Comparison of ENCODE assay signal across 8 cellular contexts in genomic region chr22:35430897-35431322, GRCh38.
DNase-seq lines count a peak whose midpoint lies in the region; ATAC-seq lines count a peak whose summit lies in the region.

No MANE protein-coding gene starts in this region.

- H3K36me3 ChIP-seq in effector memory CD4-positive, alpha-beta T cell (ENCODE audit: control insufficient read depth, insufficient read depth, low read length), result no peaks in the 10 kb centered on the region

- ATAC-seq in memory B cell (ENCODE audit: low read depth) (peak; percentile 85), GM19467 (IDR thresholded peaks at IDR 0.05; ENCODE audit: unreplicated experiment) (no peak)

- H3K9me3 Mint-ChIP-seq in memory B cell, result no peaks in the 10 kb centered on the region

- H3K36me3 Mint-ChIP-seq in memory B cell, result peaks cover 24% of the 10 kb centered on the region

- no peaks in the 10 kb centered on the region for H3K27me3 Mint-ChIP-seq in memory B cell

- DNase-seq in NCI-H526 (lab: John Stamatoyannopoulos, UW), result peak; percentile 30 to 81
- no peak for DNase-seq in NCI-H526 treated with DMSO at 0.1 percent for 48 hours (lab: John Stamatoyannopoulos, UW)
- DNase-seq in NCI-H446 (lab: John Stamatoyannopoulos, UW), result peak; percentile 44 to 80
- peak; percentile 27 to 51 for DNase-seq in activated CD8-positive, alpha-beta memory T cell treated with anti-CD3 and anti-CD28 coated beads for 1 hour (ENCODE audit: extremely low read depth in 1 of 2, low read depth in 1 of 2)
- DNase-seq in effector memory CD4-positive, alpha-beta T cell, result peak; percentile 17 to 42 (median 29)
- DNase-seq in memory B cell (ENCODE audit: low spot score in 2 of 2), result peak; percentile 63 to 74
- peak; percentile 43 to 64 (median 52) for DNase-seq in stimulated activated CD4-positive, alpha-beta T cell treated with anti-CD3 and anti-CD28 coated beads, TNF-alpha, amount 100 ng/mL, for 24 hours (ENCODE audit: low read depth in 3 of 3)

- no peak overlapping the region for H3K4me3 ChIP-seq in effector memory CD4-positive, alpha-beta T cell (ENCODE audit: insufficient read depth, low read depth, low read length, poor library complexity, severe bottlenecking)

- H3K27me3 ChIP-seq in effector memory CD4-positive, alpha-beta T cell (replicated peaks; ENCODE audit: control insufficient read depth, insufficient read depth, low read length, poor library complexity, severe bottlenecking), result no peaks in the 10 kb centered on the region

- peaks cover 2% of the 10 kb centered on the region for H3K4me1 Mint-ChIP-seq in memory B cell

- no peaks in the 10 kb centered on the region for H3K9me3 ChIP-seq in effector memory CD4-positive, alpha-beta T cell (ENCODE audit: control insufficient read depth, low read length)

- H3K27ac Mint-ChIP-seq in memory B cell, result no peak overlapping the region

- H3K4me3 Mint-ChIP-seq in memory B cell, result no peak overlapping the region

- H3K4me1 ChIP-seq in effector memory CD4-positive, alpha-beta T cell (ENCODE audit: control insufficient read depth, insufficient read depth, low read length, poor library complexity, severe bottlenecking), result no peaks in the 10 kb centered on the region

- no peak overlapping the region for H3K27ac ChIP-seq in effector memory CD4-positive, alpha-beta T cell (ENCODE audit: insufficient read depth, low read length, poor library complexity, severe bottlenecking)
